Comparison of ENCODE assay signal across 34 cellular contexts in genomic region chr15:50414624-50415023, GRCh38.
"Had no signal": no experiment of that assay in that cellular context is flagged by ENCODE, and none has a peak within 500 bp of the region (broad histone marks: within the 10 kb centered on the region; RNA-seq: fewer than 3 reads in every experiment).

No MANE protein-coding gene starts in this region.

- H3K9me3 ChIP-seq: MG63 had no signal

- H3K4me3 ChIP-seq: MG63 had no signal

- H3K36me3 ChIP-seq: MG63 had no signal

- H3K27me3 ChIP-seq: MG63 had no signal

- DNase-seq: Karpas-422, Kasumi-1, MG63, MM.1S, MV-4-11, NCI-H1048, NCI-H1092, NCI-H1092 treated with DMSO at 0.1 percent for 48 hours, NCI-H1105, NCI-H1105 treated with DMSO at 0.1 percent for 48 hours, NCI-H1417, NCI-H1417 treated with DMSO at 0.1 percent for 48 hours, NCI-H1436, NCI-H1436 treated with DMSO at 0.1 percent for 48 hours, NCI-H146, NCI-H1694, NCI-H1694 treated with DMSO at 0.1 percent for 48 hours, NCI-H187, NCI-H187 treated with DMSO at 0.1 percent for 48 hours, NCI-H1930, NCI-H2029, NCI-H2029 treated with DMSO at 0.1 percent for 48 hours, NCI-H2081, NCI-H2081 treated with DMSO at 0.1 percent for 48 hours, NCI-H2107, NCI-H2171, NCI-H2171 treated with DMSO at 0.1 percent for 48 hours, NCI-H2227 treated with DMSO at 0.1 percent for 48 hours, NCI-H226, NCI-H345, NCI-H446, NCI-H446 treated with DMSO at 0.1 percent for 48 hours, NCI-H510A, NCI-H510A treated with DMSO at 0.1 percent for 48 hours had no signal
